9 cellular contexts compared by ENCODE assay signal in the genomic region with DNA sequence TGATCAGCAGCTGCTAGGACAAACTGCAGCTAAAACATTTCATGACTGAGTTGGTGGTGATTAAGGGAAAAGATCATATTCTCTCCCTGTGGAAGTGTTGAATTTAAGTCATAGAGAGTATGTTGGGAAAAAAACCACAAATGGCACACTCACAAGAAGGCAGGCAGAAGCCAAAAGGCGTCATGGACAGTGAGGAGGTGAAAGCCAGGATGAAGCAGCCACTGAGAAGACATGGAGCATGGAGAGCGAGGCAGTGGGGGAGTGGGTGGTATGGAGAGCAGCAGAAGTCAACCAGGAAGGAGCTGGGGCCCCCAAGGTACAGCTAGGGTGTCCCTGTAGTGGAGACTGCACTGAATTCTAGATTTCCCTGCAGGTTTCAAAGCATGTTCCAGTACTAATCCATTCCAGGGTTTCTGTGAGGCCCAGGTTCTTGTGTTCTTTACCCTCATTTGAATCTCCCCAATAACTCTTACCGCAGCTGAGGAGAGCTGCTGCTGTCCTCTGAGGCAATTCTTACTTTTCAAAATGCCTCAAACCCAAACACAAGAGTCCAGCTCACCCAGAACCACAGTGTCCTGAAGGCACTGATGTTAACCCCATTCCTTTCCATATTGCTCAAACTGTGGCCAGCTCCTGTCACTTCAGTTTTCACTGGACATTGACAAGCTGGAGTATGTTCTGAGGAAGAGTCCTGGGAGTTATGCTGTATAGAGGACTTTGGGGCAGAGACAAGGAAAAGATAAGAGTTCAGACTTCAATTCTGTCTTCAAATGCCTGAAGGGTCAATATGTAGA.
DNase-seq lines count a peak whose midpoint lies in the region; ATAC-seq and TF ChIP-seq lines count a peak whose summit lies in the region.
"Had no signal": no experiment of that assay in that cellular context is flagged by ENCODE, and none has a peak within 500 bp of the region (broad histone marks: within the 10 kb centered on the region; RNA-seq: fewer than 3 reads in every experiment).

No MANE protein-coding gene starts in this region.

- ATAC-seq in GM19397 (IDR thresholded peaks at IDR 0.05; ENCODE audit: unreplicated experiment): peak; percentile 57
- ATAC-seq in HG03196 (IDR thresholded peaks at IDR 0.05; ENCODE audit: unreplicated experiment): peak; percentile 50
- ATAC-seq in Right ventricle myocardium inferior: no peak

- H3K4me3 ChIP-seq in AG10803 (ENCODE audit: low read length): no peak overlapping the region

- H3K36me3 Mint-ChIP-seq in activated CD4-positive, alpha-beta T cell treated with anti-CD3 and anti-CD28 coated beads, Interleukin-2, amount 10 ng/mL, durations not matched to agents 7 days and 5 days (ENCODE audit: low read depth): no peaks in the 10 kb centered on the region

- no peak overlapping the region for H3K27ac Mint-ChIP-seq in activated CD4-positive, alpha-beta T cell treated with anti-CD3 and anti-CD28 coated beads, Interleukin-2, amount 10 ng/mL, durations not matched to agents 7 days and 5 days
- H3K27ac Mint-ChIP-seq: dendritic cell treated with granulocyte-macrophage colony-stimulating factor and Interleukin-4, amounts not matched to agents 40 ng/mL and 50 ng/mL, for 4 days had no signal

- intact Hi-C loops in Right ventricle myocardium inferior (cut with DNase I): no loop called here

- no peaks in the 10 kb centered on the region for H3K4me1 Mint-ChIP-seq in activated CD4-positive, alpha-beta T cell treated with anti-CD3 and anti-CD28 coated beads, Interleukin-2, amount 10 ng/mL, durations not matched to agents 7 days and 5 days

- POLR2A ChIA-PET in activated CD4-positive, alpha-beta T cell treated with anti-CD3 and anti-CD28 coated beads, Interleukin-2, amount 10 ng/mL, durations not matched to agents 7 days and 5 days (lab: Charles Lee): no interaction called here

- no peaks in the 10 kb centered on the region for H3K9me3 Mint-ChIP-seq in activated CD4-positive, alpha-beta T cell treated with anti-CD3 and anti-CD28 coated beads, Interleukin-2, amount 10 ng/mL, durations not matched to agents 7 days and 5 days
- H3K9me3 Mint-ChIP-seq: dendritic cell treated with granulocyte-macrophage colony-stimulating factor and Interleukin-4, amounts not matched to agents 40 ng/mL and 50 ng/mL, for 4 days had no signal

- H3K27me3 Mint-ChIP-seq in activated CD4-positive, alpha-beta T cell treated with anti-CD3 and anti-CD28 coated beads, Interleukin-2, amount 10 ng/mL, durations not matched to agents 7 days and 5 days: peaks cover 19% of the 10 kb centered on the region

- DNase-seq in AG10803 (ENCODE audit: low read depth): peak; percentile 92
- DNase-seq in brain pericyte (ENCODE audit: low read depth, low spot score): peak; percentile 25
- DNase-seq in activated CD4-positive, alpha-beta T cell treated with anti-CD3 and anti-CD28 coated beads, Interleukin-2, amount 10 ng/mL, durations not matched to agents 7 days and 5 days: no peak
- DNase-seq in DMS153 treated with DMSO at 0.1 percent for 48 hours (lab: John Stamatoyannopoulos, UW; ENCODE audit: unreplicated experiment): no peak
- no peak for DNase-seq in NCI-H1048 (lab: John Stamatoyannopoulos, UW)
- DNase-seq in Right ventricle myocardium inferior (ENCODE audit: missing footprints): no peak

- CTCF ChIA-PET in activated CD4-positive, alpha-beta T cell treated with anti-CD3 and anti-CD28 coated beads, Interleukin-2, amount 10 ng/mL, durations not matched to agents 7 days and 5 days (lab: Charles Lee): interaction anchor here (0.6 to 0.7 kb wide), 2 partner anchors 10 to 1248 kb away, joined by 3 to 4 read pairs; no protein-coding TSS in a partner anchor

- no peak for TF ChIP-seq CTCF in AG10803 (conservative IDR thresholded peaks at IDR 0.05; ENCODE audit: low read length)

- H3K4me3 Mint-ChIP-seq in activated CD4-positive, alpha-beta T cell treated with anti-CD3 and anti-CD28 coated beads, Interleukin-2, amount 10 ng/mL, durations not matched to agents 7 days and 5 days: no peak overlapping the region
- H3K4me3 Mint-ChIP-seq: dendritic cell treated with granulocyte-macrophage colony-stimulating factor and Interleukin-4, amounts not matched to agents 40 ng/mL and 50 ng/mL, for 4 days had no signal

Comparison
In these comparisons a context has a peak if more than half of its experiments do, and no peak if none do; other contexts are left out.
1. DNase-seq: peak in AG10803 (single experiment) and brain pericyte (single experiment); none in activated CD4-positive, alpha-beta T cell treated with anti-CD3 and anti-CD28 coated beads, Interleukin-2, amount 10 ng/mL, durations not matched to agents 7 days and 5 days (single experiment), DMS153 treated with DMSO at 0.1 percent for 48 hours (single experiment), NCI-H1048 (single experiment) and Right ventricle myocardium inferior (single experiment).